Comparison of ENCODE assay signal across 10 cellular contexts in the genomic region with DNA sequence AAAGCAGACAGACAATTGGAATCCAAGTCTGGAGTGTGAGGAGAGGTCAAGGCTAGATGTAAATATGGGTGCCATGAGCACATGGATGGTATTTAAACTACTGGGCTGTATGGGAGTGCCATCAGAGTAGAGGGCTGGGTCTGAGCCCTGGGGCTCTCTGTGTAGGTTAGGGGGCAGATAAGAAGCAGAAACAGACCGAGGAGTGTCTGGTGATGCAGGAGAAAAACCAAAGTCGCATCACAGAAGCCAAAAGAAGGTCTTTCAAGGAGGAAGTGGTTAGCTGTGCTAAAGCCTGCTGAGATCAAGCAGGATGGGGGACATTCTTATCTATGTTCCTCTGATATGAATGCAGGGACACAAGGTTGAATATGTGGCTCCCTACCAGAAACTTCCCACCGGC. TPM values are rescaled to one million over a fixed set of nuclear protein-coding genes. Genes with fewer than 3 reads are reported as not detected.
A peak's percentile ranks its signal among the peaks of the same experiment; 100 is the strongest.
DNase-seq lines count a peak whose midpoint lies in the region; ATAC-seq and TF ChIP-seq lines count a peak whose summit lies in the region.
"Had no signal": no experiment of that assay in that cellular context is flagged by ENCODE, and none has a peak within 500 bp of the region (broad histone marks: within the 10 kb centered on the region; RNA-seq: fewer than 3 reads in every experiment).

No MANE protein-coding gene starts in this region.

- no peak for TF ChIP-seq POLR2A in NB4 (IDR thresholded peaks at IDR 0.05; ENCODE audit: extremely low read depth, insufficient read length)

- no peak for TF ChIP-seq CTCF in NB4 (IDR thresholded peaks at IDR 0.05; ENCODE audit: low read depth, low read length)

- peak overlapping the region; percentile 77 for H3K4me3 Mint-ChIP-seq in activated CD4-positive, alpha-beta T cell treated with anti-CD3 and anti-CD28 coated beads, Interleukin-2, amount 10 ng/mL, durations not matched to agents 24 days and 14 days
- peak overlapping the region; percentile 90 for H3K4me3 Mint-ChIP-seq in activated naive CD8-positive, alpha-beta T cell treated with anti-CD3 and anti-CD28 coated beads for 36 hours

- no peak overlapping the region for H3K4me3 ChIP-seq in NB4 (ENCODE audit: low read depth, low read length)

- peaks cover 26% of the 10 kb centered on the region for H3K4me1 Mint-ChIP-seq in activated CD4-positive, alpha-beta T cell treated with anti-CD3 and anti-CD28 coated beads, Interleukin-2, amount 10 ng/mL, durations not matched to agents 24 days and 14 days
- peaks cover 23% of the 10 kb centered on the region for H3K4me1 Mint-ChIP-seq in activated naive CD8-positive, alpha-beta T cell treated with anti-CD3 and anti-CD28 coated beads for 36 hours

- H3K9me3 Mint-ChIP-seq in activated CD4-positive, alpha-beta T cell treated with anti-CD3 and anti-CD28 coated beads, Interleukin-2, amount 10 ng/mL, durations not matched to agents 24 days and 14 days: no peaks in the 10 kb centered on the region
- no peaks in the 10 kb centered on the region for H3K9me3 Mint-ChIP-seq in activated naive CD8-positive, alpha-beta T cell treated with anti-CD3 and anti-CD28 coated beads for 36 hours

- peak overlapping the region; percentile 62 for H3K27ac Mint-ChIP-seq in activated CD4-positive, alpha-beta T cell treated with anti-CD3 and anti-CD28 coated beads, Interleukin-2, amount 10 ng/mL, durations not matched to agents 24 days and 14 days
- peak overlapping the region; percentile 78 for H3K27ac Mint-ChIP-seq in activated naive CD8-positive, alpha-beta T cell treated with anti-CD3 and anti-CD28 coated beads for 36 hours

- ATAC-seq in GM18909 (IDR thresholded peaks at IDR 0.05; ENCODE audit: poor library complexity, unreplicated experiment): no peak

- peaks cover 7% of the 10 kb centered on the region for H3K27me3 Mint-ChIP-seq in activated CD4-positive, alpha-beta T cell treated with anti-CD3 and anti-CD28 coated beads, Interleukin-2, amount 10 ng/mL, durations not matched to agents 24 days and 14 days
- H3K27me3 Mint-ChIP-seq in activated naive CD8-positive, alpha-beta T cell treated with anti-CD3 and anti-CD28 coated beads for 36 hours: peaks cover 3% of the 10 kb centered on the region

- intact Hi-C loops in activated CD4-positive, alpha-beta T cell treated with anti-CD3 and anti-CD28 coated beads, Interleukin-2, amount 10 ng/mL, durations not matched to agents 24 days and 14 days (cut with micrococcal nuclease): loop anchor here (10.0 kb wide), 1 partner anchor 223 kb away; no protein-coding TSS in a partner anchor

- DNase-seq in activated CD4-positive, alpha-beta T cell treated with anti-CD3 and anti-CD28 coated beads, Interleukin-2, amount 10 ng/mL, durations not matched to agents 24 days and 14 days: peak; percentile 87
- no peak for DNase-seq in activated CD4-positive, alpha-beta T cell treated with anti-CD3 and anti-CD28 coated beads, Interleukin-2, amount 50 U/mL, for 4 hours
- DNase-seq in NB4 (ENCODE audit: low read depth): peak; percentile 69
- peak; percentile 32 for DNase-seq in activated naive CD8-positive, alpha-beta T cell treated with anti-CD3 and anti-CD28 coated beads for 36 hours
- peak; percentile 45 for DNase-seq in stimulated activated CD8-positive, alpha-beta memory T cell treated with anti-CD3 and anti-CD28 coated beads, Interleukin-4, amount 100 ng/mL, for 48 hours
- DNase-seq in retina: no peak
- DNase-seq in NCI-H2196 (lab: John Stamatoyannopoulos, UW; ENCODE audit: unreplicated experiment): no peak
- DNase-seq: amygdala, NCI-H1092 treated with DMSO at 0.1 percent for 48 hours had no signal

- H3K36me3 Mint-ChIP-seq in activated CD4-positive, alpha-beta T cell treated with anti-CD3 and anti-CD28 coated beads, Interleukin-2, amount 10 ng/mL, durations not matched to agents 24 days and 14 days (ENCODE audit: low read depth): peaks cover 33% of the 10 kb centered on the region
- peaks cover 21% of the 10 kb centered on the region for H3K36me3 Mint-ChIP-seq in activated naive CD8-positive, alpha-beta T cell treated with anti-CD3 and anti-CD28 coated beads for 36 hours

RNA-seq across cellular contexts. Expression of a gene that starts 1.9 kb away (rescaled TPM):
- total RNA-seq in activated CD4-positive, alpha-beta T cell treated with anti-CD3 and anti-CD28 coated beads, Interleukin-2, amount 10 ng/mL, durations not matched to agents 24 days and 14 days: 61.7 and 66.4 TPM in 2 replicates
- total RNA-seq in activated naive CD8-positive, alpha-beta T cell treated with anti-CD3 and anti-CD28 coated beads for 36 hours: 10 to 100 TPM; 44.6 to 45.5 TPM

RNA-seq across cellular contexts. Expression of a gene that starts 2.9 kb away (rescaled TPM):
- 1.4 and 1.6 TPM in 2 replicates for total RNA-seq in activated CD4-positive, alpha-beta T cell treated with anti-CD3 and anti-CD28 coated beads, Interleukin-2, amount 10 ng/mL, durations not matched to agents 24 days and 14 days
- 1 to 10 TPM; 4.3 to 4.5 TPM for total RNA-seq in activated naive CD8-positive, alpha-beta T cell treated with anti-CD3 and anti-CD28 coated beads for 36 hours

RNA-seq across cellular contexts. Expression of a gene that starts 7.3 kb away (rescaled TPM):
- total RNA-seq in activated CD4-positive, alpha-beta T cell treated with anti-CD3 and anti-CD28 coated beads, Interleukin-2, amount 10 ng/mL, durations not matched to agents 24 days and 14 days: 6.5 and 9.0 TPM in 2 replicates
- total RNA-seq in activated naive CD8-positive, alpha-beta T cell treated with anti-CD3 and anti-CD28 coated beads for 36 hours: 1 to 10 TPM; 4.8 to 5.0 TPM

Comparison
In these comparisons a context has a peak if more than half of its experiments do, and no peak if none do; other contexts are left out.
1. DNase-seq: peak in activated CD4-positive, alpha-beta T cell treated with anti-CD3 and anti-CD28 coated beads, Interleukin-2, amount 10 ng/mL, durations not matched to agents 24 days and 14 days (single experiment), NB4 (single experiment), activated naive CD8-positive, alpha-beta T cell treated with anti-CD3 and anti-CD28 coated beads for 36 hours (single experiment) and stimulated activated CD8-positive, alpha-beta memory T cell treated with anti-CD3 and anti-CD28 coated beads, Interleukin-4, amount 100 ng/mL, for 48 hours (single experiment); none in activated CD4-positive, alpha-beta T cell treated with anti-CD3 and anti-CD28 coated beads, Interleukin-2, amount 50 U/mL, for 4 hours (0 of 2), retina (single experiment) and NCI-H2196 (single experiment).